ENCODE assay signal across 1 cellular context in the genomic region with DNA sequence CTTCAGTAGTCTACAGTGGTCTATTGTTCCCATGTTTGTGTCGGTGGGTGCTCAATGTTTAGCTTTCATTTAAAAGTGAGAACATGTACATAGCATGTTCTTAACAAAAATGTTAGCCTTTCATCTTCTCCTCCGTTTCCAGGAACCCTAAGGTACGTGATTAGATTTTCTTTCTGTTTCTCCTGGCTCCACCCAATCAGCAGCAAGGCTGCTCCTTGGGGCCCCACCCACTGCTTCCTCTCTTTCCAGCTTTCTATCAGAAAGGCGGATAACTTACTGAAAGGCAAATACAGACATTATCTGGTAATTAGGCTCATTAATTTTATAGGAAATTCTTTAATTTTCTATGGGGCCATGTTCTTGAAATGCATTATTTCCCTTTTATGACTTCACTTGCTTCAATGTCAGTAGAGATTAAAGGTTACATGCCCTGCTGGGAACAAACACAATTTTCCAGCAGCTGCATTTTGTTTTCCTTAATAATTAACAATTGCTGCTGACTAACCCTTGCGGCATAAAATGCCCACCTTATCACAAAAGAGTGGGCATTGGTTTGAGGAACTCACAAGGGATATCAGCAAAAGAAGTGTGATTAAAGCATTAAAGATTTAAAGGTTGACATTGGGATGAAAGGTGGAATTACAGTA.
TF ChIP-seq lines count a peak whose summit lies in the region.

No MANE protein-coding gene starts in this region.

TF ChIP-seq in A549, 52 proteins besides CTCF, POLR2A, EP300 and RAD21:
- TF ChIP-seq, protein P1, sequence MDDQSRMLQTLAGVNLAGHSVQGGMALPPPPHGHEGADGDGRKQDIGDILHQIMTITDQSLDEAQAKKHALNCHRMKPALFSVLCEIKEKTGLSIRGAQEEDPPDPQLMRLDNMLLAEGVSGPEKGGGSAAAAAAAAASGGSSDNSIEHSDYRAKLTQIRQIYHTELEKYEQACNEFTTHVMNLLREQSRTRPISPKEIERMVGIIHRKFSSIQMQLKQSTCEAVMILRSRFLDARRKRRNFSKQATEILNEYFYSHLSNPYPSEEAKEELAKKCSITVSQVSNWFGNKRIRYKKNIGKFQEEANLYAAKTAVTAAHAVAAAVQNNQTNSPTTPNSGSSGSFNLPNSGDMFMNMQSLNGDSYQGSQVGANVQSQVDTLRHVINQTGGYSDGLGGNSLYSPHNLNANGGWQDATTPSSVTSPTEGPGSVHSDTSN (IDR thresholded peaks at IDR 0.05), result no peak
- no peak for TF ChIP-seq EHF (CRISPR knock-in tag; IDR thresholded peaks at IDR 0.05)
- no peak for TF ChIP-seq NR3C1 (IDR thresholded peaks at IDR 0.05)
- TF ChIP-seq ZNF302 (CRISPR knock-in tag; IDR thresholded peaks at IDR 0.05), result no peak
- TF ChIP-seq NPAS2 (CRISPR knock-in tag; IDR thresholded peaks at IDR 0.05; ENCODE audit: borderline replicate concordance), result no peak
- TF ChIP-seq RCOR1 (IDR thresholded peaks at IDR 0.05; ENCODE audit: low read depth, low read length), result no peak
- TF ChIP-seq ZC3H11A (IDR thresholded peaks at IDR 0.05), result no peak
- TF ChIP-seq ZSCAN20 (CRISPR knock-in tag; IDR thresholded peaks at IDR 0.05), result no peak
- no peak for TF ChIP-seq HEYL (CRISPR knock-in tag; IDR thresholded peaks at IDR 0.05)
- TF ChIP-seq SREBF2 (IDR thresholded peaks at IDR 0.05), result no peak
- TF ChIP-seq, protein P2, sequence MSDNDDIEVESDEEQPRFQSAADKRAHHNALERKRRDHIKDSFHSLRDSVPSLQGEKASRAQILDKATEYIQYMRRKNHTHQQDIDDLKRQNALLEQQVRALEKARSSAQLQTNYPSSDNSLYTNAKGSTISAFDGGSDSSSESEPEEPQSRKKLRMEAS (IDR thresholded peaks at IDR 0.05), result no peak
- TF ChIP-seq, protein P3, sequence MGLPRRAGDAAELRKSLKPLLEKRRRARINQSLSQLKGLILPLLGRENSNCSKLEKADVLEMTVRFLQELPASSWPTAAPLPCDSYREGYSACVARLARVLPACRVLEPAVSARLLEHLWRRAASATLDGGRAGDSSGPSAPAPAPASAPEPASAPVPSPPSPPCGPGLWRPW (IDR thresholded peaks at IDR 0.05), result no peak
- TF ChIP-seq CEBPB (IDR thresholded peaks at IDR 0.05), result no peak
- TF ChIP-seq KDM5A (IDR thresholded peaks at IDR 0.05), result no peak
- TF ChIP-seq HDAC2 (IDR thresholded peaks at IDR 0.05), result no peak
- TF ChIP-seq, protein P4, sequence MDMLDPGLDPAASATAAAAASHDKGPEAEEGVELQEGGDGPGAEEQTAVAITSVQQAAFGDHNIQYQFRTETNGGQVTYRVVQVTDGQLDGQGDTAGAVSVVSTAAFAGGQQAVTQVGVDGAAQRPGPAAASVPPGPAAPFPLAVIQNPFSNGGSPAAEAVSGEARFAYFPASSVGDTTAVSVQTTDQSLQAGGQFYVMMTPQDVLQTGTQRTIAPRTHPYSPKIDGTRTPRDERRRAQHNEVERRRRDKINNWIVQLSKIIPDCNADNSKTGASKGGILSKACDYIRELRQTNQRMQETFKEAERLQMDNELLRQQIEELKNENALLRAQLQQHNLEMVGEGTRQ (IDR thresholded peaks at IDR 0.05), result no peak
